ENCODE assay signal across 29 cellular contexts in the genomic region with DNA sequence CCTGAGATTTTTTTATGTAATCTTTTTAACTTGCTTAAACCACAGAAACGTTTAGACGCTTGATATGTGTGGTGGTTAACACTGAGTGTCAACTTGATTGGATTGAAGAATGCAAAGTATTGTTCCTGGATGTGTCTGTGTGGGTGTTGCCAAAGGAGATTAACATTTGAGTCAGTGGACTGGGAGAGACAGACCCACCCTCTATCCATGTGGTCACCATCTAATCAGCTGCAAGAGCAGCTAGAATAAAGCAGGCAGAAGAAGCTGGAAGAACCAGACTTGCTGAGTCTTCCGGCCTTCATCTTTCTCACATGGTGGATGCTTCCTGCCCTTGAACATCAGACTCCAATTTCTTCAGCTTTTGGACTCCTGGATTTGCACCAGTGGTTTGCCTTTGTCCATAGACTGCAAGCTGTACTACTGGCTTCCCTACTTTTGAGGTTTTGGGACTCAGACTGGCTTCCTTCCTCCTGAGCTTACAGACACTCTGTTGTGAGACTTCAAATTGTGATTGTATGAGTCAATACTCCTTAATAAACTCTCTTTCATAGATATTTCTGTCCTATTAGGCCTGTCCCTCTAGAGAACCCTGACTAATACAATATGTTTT.
A peak's percentile ranks its signal among the peaks of the same experiment; 100 is the strongest.
DNase-seq lines count a peak whose midpoint lies in the region; ATAC-seq, FAIRE-seq and TF ChIP-seq lines count a peak whose summit lies in the region.
"Had no signal": no experiment of that assay in that cellular context is flagged by ENCODE, and none has a peak within 500 bp of the region (broad histone marks: within the 10 kb centered on the region; RNA-seq: fewer than 3 reads in every experiment).

No MANE protein-coding gene starts in this region.

- H3K4me1 ChIP-seq in endothelial cell of umbilical vein (ENCODE audit: control insufficient read depth, extremely low read depth, insufficient read depth, low read length) (no peaks in the 10 kb centered on the region), GM23338 (ENCODE audit: insufficient read depth) (no peaks in the 10 kb centered on the region)
- H3K4me1 ChIP-seq in effector memory CD4-positive, alpha-beta T cell (ENCODE audit: control insufficient read depth, insufficient read depth, low read length, poor library complexity, severe bottlenecking) = no peaks in the 10 kb centered on the region
- H3K4me1 ChIP-seq: ascending aorta, right lobe of liver, SJSA1, upper lobe of left lung had no signal

- no peaks in the 10 kb centered on the region for H3K27me3 Mint-ChIP-seq in activated T-helper 17 cell treated with anti-CD3 and anti-CD28 coated beads, Interleukin-2, amount 50 U/mL, for 72 hours
- H3K27me3 Mint-ChIP-seq in GM23338 (ENCODE audit: insufficient read depth, low read depth, poor library complexity) = peaks cover 2% of the 10 kb centered on the region
- H3K27me3 Mint-ChIP-seq: activated CD4-positive, alpha-beta memory T cell treated with anti-CD3 and anti-CD28 coated beads for 36 hours; activated naive CD8-positive, alpha-beta T cell had no signal

- no peaks in the 10 kb centered on the region for H3F3A ChIP-seq in GM23338 (replicated peaks; ENCODE audit: low read depth)

- H3K9me3 Mint-ChIP-seq in activated T-helper 17 cell treated with anti-CD3 and anti-CD28 coated beads, Interleukin-2, amount 50 U/mL, for 72 hours = peaks cover 7% of the 10 kb centered on the region
- H3K9me3 Mint-ChIP-seq in GM23338 = peaks cover 8% of the 10 kb centered on the region; the same call in 2 of the 3 replicates

- H3K36me3 Mint-ChIP-seq in activated T-helper 17 cell treated with anti-CD3 and anti-CD28 coated beads, Interleukin-2, amount 50 U/mL, for 72 hours (ENCODE audit: low read depth) = no peaks in the 10 kb centered on the region
- no peaks in the 10 kb centered on the region for H3K36me3 Mint-ChIP-seq in GM23338 (ENCODE audit: low read depth)
- H3K36me3 Mint-ChIP-seq: activated CD4-positive, alpha-beta memory T cell treated with anti-CD3 and anti-CD28 coated beads for 36 hours; activated naive CD8-positive, alpha-beta T cell had no signal

- no peak overlapping the region for H3K4me3 ChIP-seq in endothelial cell of umbilical vein (replicated peaks in 1 of 3; ENCODE audit: insufficient read depth in 1 of 3, low read depth in 1 of 3, low read length in 3 of 3)
- no peak overlapping the region for H3K4me3 ChIP-seq in effector memory CD4-positive, alpha-beta T cell (ENCODE audit: insufficient read depth, low read depth, low read length, poor library complexity, severe bottlenecking)
- no peak overlapping the region for H3K4me3 ChIP-seq in GM23338
- H3K4me3 ChIP-seq: ascending aorta, dorsolateral prefrontal cortex, GM12878, right lobe of liver, SJSA1, upper lobe of left lung had no signal

- no peak for TF ChIP-seq POLR2A in H54 (IDR thresholded peaks at IDR 0.05; ENCODE audit: low read depth, low read length)
- TF ChIP-seq POLR2A in endothelial cell of umbilical vein (IDR thresholded peaks at IDR 0.05; ENCODE audit: low read depth, low read length) = no peak

- CTCF ChIA-PET in endothelial cell of umbilical vein (lab: Charles Lee) = no interaction called here

- no peaks in the 10 kb centered on the region for H3K79me2 ChIP-seq in endothelial cell of umbilical vein (ENCODE audit: control insufficient read depth, insufficient read depth, low read length)
- H3K79me2 ChIP-seq in GM23338 (replicated peaks; ENCODE audit: insufficient read depth) = no peaks in the 10 kb centered on the region

- POLR2A ChIA-PET in endothelial cell of umbilical vein (lab: Charles Lee) = no interaction called here

- FAIRE-seq in H54 (lab: Jason Lieb, UNC) = peak; percentile 23
- FAIRE-seq in RCC 7860 (lab: Jason Lieb, UNC) = peak; percentile 71
- FAIRE-seq in endothelial cell of umbilical vein (lab: Jason Lieb, UNC) = no peak
- FAIRE-seq: GM12878, TTC549 had no signal

- H3K4me1 Mint-ChIP-seq in activated T-helper 17 cell treated with anti-CD3 and anti-CD28 coated beads, Interleukin-2, amount 50 U/mL, for 72 hours = no peaks in the 10 kb centered on the region
- no peaks in the 10 kb centered on the region for H3K4me1 Mint-ChIP-seq in GM23338

- H3K36me3 ChIP-seq in endothelial cell of umbilical vein (ENCODE audit: control insufficient read depth in 2 of 2, extremely low read depth in 1 of 2, insufficient read depth in 2 of 2, low read length in 2 of 2) (no peaks in the 10 kb centered on the region), GM23338 (ENCODE audit: insufficient read depth) (no peaks in the 10 kb centered on the region)
- no peaks in the 10 kb centered on the region for H3K36me3 ChIP-seq in effector memory CD4-positive, alpha-beta T cell (ENCODE audit: control insufficient read depth, insufficient read depth, low read length)
- H3K36me3 ChIP-seq: ascending aorta, right lobe of liver, SJSA1, upper lobe of left lung had no signal

- no peaks in the 10 kb centered on the region for H3K9me2 ChIP-seq in GM23338 (ENCODE audit: insufficient read depth)

- intact Hi-C loops in endothelial cell of umbilical vein (cut with micrococcal nuclease) = no loop called here

- H3K4me3 Mint-ChIP-seq in activated T-helper 17 cell treated with anti-CD3 and anti-CD28 coated beads, Interleukin-2, amount 50 U/mL, for 72 hours = no peak overlapping the region
- H3K4me3 Mint-ChIP-seq in GM23338 = no peak overlapping the region
- H3K4me3 Mint-ChIP-seq: activated CD4-positive, alpha-beta memory T cell treated with anti-CD3 and anti-CD28 coated beads for 36 hours; activated naive CD8-positive, alpha-beta T cell; HFFc6; neural crest cell had no signal

- TF ChIP-seq CTCF in endothelial cell of umbilical vein (IDR thresholded peaks at IDR 0.05; ENCODE audit: extremely low read depth in 1 of 2, insufficient read depth in 1 of 2, low read depth in 1 of 2, low read length in 2 of 2) = no peak
- no peak for TF ChIP-seq CTCF in GM23338 (conservative IDR thresholded peaks at IDR 0.05; ENCODE audit: low read depth in 2 of 2)

- H3K9me1 ChIP-seq in endothelial cell of umbilical vein (replicated peaks; ENCODE audit: control insufficient read depth, extremely low read depth, insufficient read depth, low read length) = no peaks in the 10 kb centered on the region

- H4K20me1 ChIP-seq in endothelial cell of umbilical vein (replicated peaks; ENCODE audit: control insufficient read depth, extremely low read depth, insufficient read depth, low read length) (no peaks in the 10 kb centered on the region), GM23338 (replicated peaks; ENCODE audit: insufficient read depth) (no peaks in the 10 kb centered on the region)

- H2AFZ ChIP-seq in endothelial cell of umbilical vein (ENCODE audit: low read depth, low read length) (no peak overlapping the region), GM23338 (no peak overlapping the region)

- H3K27me3 ChIP-seq in endothelial cell of umbilical vein (ENCODE audit: control insufficient read depth in 2 of 2, insufficient read depth in 2 of 2, low read length in 2 of 2) (no peaks in the 10 kb centered on the region), GM23338 (ENCODE audit: insufficient read depth) (no peaks in the 10 kb centered on the region)
- no peaks in the 10 kb centered on the region for H3K27me3 ChIP-seq in effector memory CD4-positive, alpha-beta T cell (replicated peaks; ENCODE audit: control insufficient read depth, insufficient read depth, low read length, poor library complexity, severe bottlenecking)
- H3K27me3 ChIP-seq: ascending aorta, dorsolateral prefrontal cortex, right lobe of liver, SJSA1, upper lobe of left lung had no signal

- ATAC-seq in activated T-helper 17 cell treated with anti-CD3 and anti-CD28 coated beads, Interleukin-2, amount 50 U/mL, for 72 hours (replicated peaks) = no peak
- no peak for ATAC-seq in GM23338
- ATAC-seq: activated CD4-positive, CD25-positive, alpha-beta regulatory T cell treated with anti-CD3 and anti-CD28 coated beads, Interleukin-2, amount 50 U/mL, for 24 hours; GM12878; right lobe of liver had no signal

- H3K9me3 ChIP-seq in endothelial cell of umbilical vein (replicated peaks; ENCODE audit: control insufficient read depth, insufficient read depth, low read length) = no peaks in the 10 kb centered on the region
- no peaks in the 10 kb centered on the region for H3K9me3 ChIP-seq in effector memory CD4-positive, alpha-beta T cell (ENCODE audit: control insufficient read depth, low read length)
- H3K9me3 ChIP-seq: ascending aorta, right lobe of liver, SJSA1, upper lobe of left lung had no signal

- dilution Hi-C loops in endothelial cell of umbilical vein (cut with MboI; ENCODE audit: extremely low pct_ligation_motif_present, low sequenced_read_pairs) = no loop called here

- H3K27ac ChIP-seq in endothelial cell of umbilical vein (ENCODE audit: insufficient read depth, low read depth, low read length) (no peak overlapping the region), GM23338 (ENCODE audit: low read depth) (no peak overlapping the region)
- H3K27ac ChIP-seq in effector memory CD4-positive, alpha-beta T cell (ENCODE audit: insufficient read depth, low read length, poor library complexity, severe bottlenecking) = no peak overlapping the region
- H3K27ac ChIP-seq: ascending aorta, C4-2B, dorsolateral prefrontal cortex, right lobe of liver, SJSA1, upper lobe of left lung had no signal

- H3K4me2 ChIP-seq in endothelial cell of umbilical vein (ENCODE audit: insufficient read depth, low read length) = no peak overlapping the region
- no peak overlapping the region for H3K4me2 ChIP-seq in GM23338

- no peak overlapping the region for H3K9ac ChIP-seq in endothelial cell of umbilical vein (replicated peaks; ENCODE audit: extremely low read depth, insufficient read depth, low read length)

- H3K27ac Mint-ChIP-seq in activated T-helper 17 cell treated with anti-CD3 and anti-CD28 coated beads, Interleukin-2, amount 50 U/mL, for 72 hours = no peak overlapping the region
- H3K27ac Mint-ChIP-seq in GM23338 = no peak overlapping the region
- H3K27ac Mint-ChIP-seq: activated CD4-positive, alpha-beta memory T cell treated with anti-CD3 and anti-CD28 coated beads for 36 hours; activated naive CD8-positive, alpha-beta T cell; HFFc6 had no signal

- DNase-seq in H54 (ENCODE audit: insufficient read length, low spot score) (no peak), RCC 7860 (ENCODE audit: low spot score) (peak; percentile 53), endothelial cell of umbilical vein (ENCODE audit: low read depth, low spot score) (no peak), myocyte (ENCODE audit: low read depth) (peak; percentile 26), HK-2 (ENCODE audit: unreplicated experiment) (no peak), GM23338 (ENCODE audit: low spot score) (no peak)
- DNase-seq in effector memory CD4-positive, alpha-beta T cell = no peak
- DNase-seq: activated CD4-positive, alpha-beta memory T cell treated with anti-CD3 and anti-CD28 coated beads for 36 hours; cerebellar nuclear complex; dorsolateral prefrontal cortex; HFFc6; IMR-90; NCI-H1092 treated with DMSO at 0.1 percent for 48 hours; NCI-H187 treated with DMSO at 0.1 percent for 48 hours; NCI-H69; right lobe of liver; stimulated activated CD4-positive, alpha-beta T cell treated with anti-CD3 and anti-CD28 coated beads, Interleukin-12 subunit alpha, Interleukin-12 subunit beta, amount 100 ng/mL, for 4 hours; stimulated activated CD4-positive, alpha-beta T cell treated with anti-CD3 and anti-CD28 coated beads, Interleukin-4, amount 100 ng/mL, for 1 hour; T-helper 1 cell; upper lobe of left lung had no signal

- no TSS peak for BruUV-seq in endothelial cell of umbilical vein (replicated peaks; lab: Mats Ljungman, UMichigan)

TF ChIP-seq in GM23338, 12 proteins besides CTCF, POLR2A, EP300 and RAD21 (continues in another document):
- no peak for TF ChIP-seq EZH2 (IDR thresholded peaks at IDR 0.05; ENCODE audit: low read depth, unreplicated experiment)

Comparison
In these comparisons a context has a peak if more than half of its experiments do, and no peak if none do; other contexts are left out.
1. DNase-seq: peak in RCC 7860 (single experiment) and myocyte (single experiment); none in H54 (single experiment), endothelial cell of umbilical vein (single experiment), HK-2 (single experiment), effector memory CD4-positive, alpha-beta T cell (0 of 3) and GM23338 (single experiment).